20 cellular contexts compared by ENCODE assay signal in genomic region chrX:123695242-123695641, GRCh38.
"Had no signal": no experiment of that assay in that cellular context is flagged by ENCODE, and none has a peak within 500 bp of the region (broad histone marks: within the 10 kb centered on the region; RNA-seq: fewer than 3 reads in every experiment).

No MANE protein-coding gene starts in this region.

- H3K4me1 ChIP-seq: SJCRH30 had no signal

- H3K9me3 ChIP-seq: SJCRH30 had no signal

- DNase-seq: KBM-7, NCI-H1092, NCI-H1105 treated with DMSO at 0.1 percent for 48 hours, NCI-H1417 treated with DMSO at 0.1 percent for 48 hours, NCI-H146, NCI-H1694 treated with DMSO at 0.1 percent for 48 hours, NCI-H2029, NCI-H2081 treated with DMSO at 0.1 percent for 48 hours, NCI-H2171, NCI-H226, NCI-H446, NCI-H510A, NCI-H524 treated with DMSO at 0.1 percent for 48 hours, NCI-H69, NCI-H774, SHP77 treated with DMSO at 0.1 percent for 48 hours, SJCRH30 had no signal

- ATAC-seq: Panc1, Right ventricle myocardium inferior, SK-N-SH treated with all-trans-retinoic acid at 6 μM for 48 hours had no signal

- H3K27me3 ChIP-seq: SJCRH30 had no signal

- H3K4me3 ChIP-seq: SJCRH30 had no signal

- H3K27ac ChIP-seq: SJCRH30 had no signal
